14 cellular contexts compared by ENCODE assay signal in the genomic region with DNA sequence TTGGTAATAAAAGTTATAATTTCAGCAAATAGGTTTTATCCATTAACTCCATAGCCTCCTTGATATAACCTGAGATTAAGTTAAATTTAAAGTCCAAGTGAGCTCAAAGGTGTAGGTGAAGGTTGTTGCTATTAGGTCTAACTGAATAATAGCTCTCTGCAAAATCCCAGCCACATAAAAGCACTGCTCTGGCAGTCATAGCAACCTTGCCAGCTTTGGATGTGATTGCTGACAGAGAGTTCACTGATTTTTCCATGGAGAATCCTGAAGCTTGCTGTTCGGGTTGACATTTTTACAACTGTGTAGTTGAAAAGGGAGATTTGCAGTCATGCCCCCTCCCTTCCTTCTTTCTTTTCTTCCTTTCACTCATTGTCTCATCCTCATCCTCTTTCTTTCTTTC.
DNase-seq lines count a peak whose midpoint lies in the region; TF ChIP-seq lines count a peak whose summit lies in the region.
"Had no signal": no experiment of that assay in that cellular context is flagged by ENCODE, and none has a peak within 500 bp of the region (broad histone marks: within the 10 kb centered on the region; RNA-seq: fewer than 3 reads in every experiment).

No MANE protein-coding gene starts in this region.

- H2AFZ ChIP-seq in neural cell (ENCODE audit: low read depth, low read length), result no peak overlapping the region
- H2AFZ ChIP-seq: GM23248 had no signal

- no peaks in the 10 kb centered on the region for H3K27me3 ChIP-seq in neural cell (ENCODE audit: insufficient read depth, low read depth, low read length)

- POLR2A ChIA-PET in HEK293T (lab: Yijun Ruan, JAX), result no interaction called here

- peak overlapping the region in 2 of 5 experiments; percentile 3 to 71 for H3K27ac Mint-ChIP-seq in brain
- H3K27ac Mint-ChIP-seq: CD4-positive, alpha-beta T cell; HFFc6 had no signal

- TF ChIP-seq EP300 in neural cell (conservative IDR thresholded peaks at IDR 0.05; ENCODE audit: poor library complexity, severe bottlenecking), result peak; percentile 62

- TF ChIP-seq CTCF in brain (conservative IDR thresholded peaks at IDR 0.05) (no peak), neural cell (IDR thresholded peaks at IDR 0.05; ENCODE audit: poor library complexity, severe bottlenecking) (no peak)

- peaks cover 0 to 6% (median 3%) of the 10 kb centered on the region in 5 experiments for H3K9me3 Mint-ChIP-seq in brain

- peak overlapping the region; percentile 8 to 43 (median 17) for H3K4me3 Mint-ChIP-seq in brain
- H3K4me3 Mint-ChIP-seq: CD4-positive, alpha-beta T cell; HFFc6 had no signal

- no peaks in the 10 kb centered on the region for H3K9me2 ChIP-seq in neural cell (ENCODE audit: insufficient read depth, low read length)

- H3K9ac ChIP-seq in neural cell (ENCODE audit: low read length), result peak overlapping the region; percentile 28
- H3K9ac ChIP-seq: GM23248 had no signal

- peak overlapping the region; percentile 45 for H3K4me3 ChIP-seq in neural cell (ENCODE audit: low read length)
- H3K4me3 ChIP-seq: GM23248 had no signal

- no peaks in the 10 kb centered on the region for H3K36me3 ChIP-seq in neural cell (ENCODE audit: insufficient read depth, low read length)

- peaks cover 2% of the 10 kb centered on the region for H3K9me3 ChIP-seq in neural cell (ENCODE audit: low read length)
- H3K9me3 ChIP-seq: Caco-2 had no signal

- peak; percentile 8 for DNase-seq in HEK293T (ENCODE audit: extremely low spot score)
- no peak for DNase-seq in NCI-H774 (lab: John Stamatoyannopoulos, UW)
- DNase-seq in NCI-H1092 treated with DMSO at 0.1 percent for 48 hours (lab: John Stamatoyannopoulos, UW), result no peak
- no peak for DNase-seq in NCI-H1105 treated with DMSO at 0.1 percent for 48 hours (lab: John Stamatoyannopoulos, UW)
- DNase-seq: ACHN; Caco-2; CD4-positive, alpha-beta T cell; GM23248; HCEC 1CT; HFFc6 had no signal

- H3K4me2 ChIP-seq in neural cell (ENCODE audit: low read length), result peak overlapping the region; percentile 54

- CTCF ChIA-PET in HEK293T (lab: Yijun Ruan, JAX), result no interaction called here

- H3K4me1 Mint-ChIP-seq in brain, result peaks cover 24% of the 10 kb centered on the region

- peak; percentile 29 for TF ChIP-seq RAD21 in neural cell (conservative IDR thresholded peaks at IDR 0.05)

- H4K20me1 ChIP-seq in neural cell (ENCODE audit: insufficient read depth), result no peaks in the 10 kb centered on the region

- H3F3A ChIP-seq in neural cell (ENCODE audit: insufficient read depth, low read length, poor library complexity, severe bottlenecking), result no peaks in the 10 kb centered on the region

- no peaks in the 10 kb centered on the region for H3K27me3 Mint-ChIP-seq in brain
- H3K27me3 Mint-ChIP-seq: CD4-positive, alpha-beta T cell had no signal

- H3K36me3 Mint-ChIP-seq in brain, result no peaks in the 10 kb centered on the region

- peak overlapping the region; percentile 68 for H3K27ac ChIP-seq in neural cell (ENCODE audit: low read length)
- H3K27ac ChIP-seq: C4-2B, GM23248, HL-60 had no signal

- no peaks in the 10 kb centered on the region for H3K79me2 ChIP-seq in neural cell (replicated peaks; ENCODE audit: insufficient read depth, low read length)

TF ChIP-seq in HEK293T, 16 proteins besides CTCF, POLR2A, EP300 and RAD21:
- TF ChIP-seq ZNF384 (IDR thresholded peaks at IDR 0.05), result no peak
- TF ChIP-seq, protein P1, sequence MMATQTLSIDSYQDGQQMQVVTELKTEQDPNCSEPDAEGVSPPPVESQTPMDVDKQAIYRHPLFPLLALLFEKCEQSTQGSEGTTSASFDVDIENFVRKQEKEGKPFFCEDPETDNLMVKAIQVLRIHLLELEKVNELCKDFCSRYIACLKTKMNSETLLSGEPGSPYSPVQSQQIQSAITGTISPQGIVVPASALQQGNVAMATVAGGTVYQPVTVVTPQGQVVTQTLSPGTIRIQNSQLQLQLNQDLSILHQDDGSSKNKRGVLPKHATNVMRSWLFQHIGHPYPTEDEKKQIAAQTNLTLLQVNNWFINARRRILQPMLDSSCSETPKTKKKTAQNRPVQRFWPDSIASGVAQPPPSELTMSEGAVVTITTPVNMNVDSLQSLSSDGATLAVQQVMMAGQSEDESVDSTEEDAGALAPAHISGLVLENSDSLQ (IDR thresholded peaks at IDR 0.05), result no peak; the same call in 1 of the 2 replicates
- no peak for TF ChIP-seq L3MBTL2 (conservative IDR thresholded peaks at IDR 0.05)
- no peak for TF ChIP-seq HDGF (IDR thresholded peaks at IDR 0.05; ENCODE audit: borderline replicate concordance)
- no peak for TF ChIP-seq FOXM1 (IDR thresholded peaks at IDR 0.05; ENCODE audit: borderline replicate concordance)
- no peak for TF ChIP-seq SP1 (IDR thresholded peaks at IDR 0.05)
- no peak for TF ChIP-seq FOXK2 (IDR thresholded peaks at IDR 0.05)
- TF ChIP-seq ARNT (IDR thresholded peaks at IDR 0.05), result no peak
- no peak for TF ChIP-seq SUZ12 (IDR thresholded peaks at IDR 0.05)
- no peak for TF ChIP-seq CTBP1 (IDR thresholded peaks at IDR 0.05; ENCODE audit: borderline replicate concordance)
- TF ChIP-seq BHLHE40 (IDR thresholded peaks at IDR 0.05; ENCODE audit: borderline replicate concordance), result no peak
- no peak for TF ChIP-seq LEF1 (IDR thresholded peaks at IDR 0.05; ENCODE audit: borderline replicate concordance)
- TF ChIP-seq TARDBP (IDR thresholded peaks at IDR 0.05), result no peak
- no peak for TF ChIP-seq ELF4 (IDR thresholded peaks at IDR 0.05)
- no peak for TF ChIP-seq NFRKB (IDR thresholded peaks at IDR 0.05)

TF ChIP-seq in neural cell, 6 proteins besides CTCF, POLR2A, EP300 and RAD21:
- TF ChIP-seq, protein P2, sequence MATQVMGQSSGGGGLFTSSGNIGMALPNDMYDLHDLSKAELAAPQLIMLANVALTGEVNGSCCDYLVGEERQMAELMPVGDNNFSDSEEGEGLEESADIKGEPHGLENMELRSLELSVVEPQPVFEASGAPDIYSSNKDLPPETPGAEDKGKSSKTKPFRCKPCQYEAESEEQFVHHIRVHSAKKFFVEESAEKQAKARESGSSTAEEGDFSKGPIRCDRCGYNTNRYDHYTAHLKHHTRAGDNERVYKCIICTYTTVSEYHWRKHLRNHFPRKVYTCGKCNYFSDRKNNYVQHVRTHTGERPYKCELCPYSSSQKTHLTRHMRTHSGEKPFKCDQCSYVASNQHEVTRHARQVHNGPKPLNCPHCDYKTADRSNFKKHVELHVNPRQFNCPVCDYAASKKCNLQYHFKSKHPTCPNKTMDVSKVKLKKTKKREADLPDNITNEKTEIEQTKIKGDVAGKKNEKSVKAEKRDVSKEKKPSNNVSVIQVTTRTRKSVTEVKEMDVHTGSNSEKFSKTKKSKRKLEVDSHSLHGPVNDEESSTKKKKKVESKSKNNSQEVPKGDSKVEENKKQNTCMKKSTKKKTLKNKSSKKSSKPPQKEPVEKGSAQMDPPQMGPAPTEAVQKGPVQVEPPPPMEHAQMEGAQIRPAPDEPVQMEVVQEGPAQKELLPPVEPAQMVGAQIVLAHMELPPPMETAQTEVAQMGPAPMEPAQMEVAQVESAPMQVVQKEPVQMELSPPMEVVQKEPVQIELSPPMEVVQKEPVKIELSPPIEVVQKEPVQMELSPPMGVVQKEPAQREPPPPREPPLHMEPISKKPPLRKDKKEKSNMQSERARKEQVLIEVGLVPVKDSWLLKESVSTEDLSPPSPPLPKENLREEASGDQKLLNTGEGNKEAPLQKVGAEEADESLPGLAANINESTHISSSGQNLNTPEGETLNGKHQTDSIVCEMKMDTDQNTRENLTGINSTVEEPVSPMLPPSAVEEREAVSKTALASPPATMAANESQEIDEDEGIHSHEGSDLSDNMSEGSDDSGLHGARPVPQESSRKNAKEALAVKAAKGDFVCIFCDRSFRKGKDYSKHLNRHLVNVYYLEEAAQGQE (IDR thresholded peaks at IDR 0.05; ENCODE audit: borderline replicate concordance), result peak; percentile 93
- no peak for TF ChIP-seq EZH2 (IDR thresholded peaks at IDR 0.05; ENCODE audit: borderline replicate concordance, insufficient read depth, low read length, poor library complexity, severe bottlenecking)
- peak; percentile 66 for TF ChIP-seq POLR2AphosphoS5 (IDR thresholded peaks at IDR 0.05)
- TF ChIP-seq MXI1 (conservative IDR thresholded peaks at IDR 0.05; ENCODE audit: poor library complexity, severe bottlenecking), result no peak
- no peak for TF ChIP-seq TAF1 (IDR thresholded peaks at IDR 0.05; ENCODE audit: low read depth)
